9 cellular contexts compared by ENCODE assay signal in genomic region chr3:112499328-112499727, GRCh38. TPM values are rescaled to one million over a fixed set of nuclear protein-coding genes. Genes with fewer than 3 reads are reported as not detected.
DNase-seq lines count a peak whose midpoint lies in the region; ATAC-seq and TF ChIP-seq lines count a peak whose summit lies in the region.
"Had no signal": no experiment of that assay in that cellular context is flagged by ENCODE, and none has a peak within 500 bp of the region (broad histone marks: within the 10 kb centered on the region; RNA-seq: fewer than 3 reads in every experiment).

Gene BTLA (minus strand): TSS chr3:112499472. CDS start chr3:112499358, 114 bp downstream.

- no peak within 1 kb of the TSS for H3K14ac ChIP-seq in mesenchymal stem cell (ENCODE audit: low read length in 2 of 2)

- H4K20me1 ChIP-seq in Loucy (ENCODE audit: insufficient read depth, low read length, poor library complexity, severe bottlenecking): no peaks in the 10 kb centered on the region

- intact Hi-C loops in mucosa of descending colon (cut with DNase I, micrococcal nuclease) (no loop called here), esophagus squamous epithelium (cut with DNase I) (no loop called here)

- H3K4ac ChIP-seq in mesenchymal stem cell (ENCODE audit: low read depth in 1 of 2, low read length in 2 of 2): no peak within 1 kb of the TSS

- H3K9me2 ChIP-seq in Loucy (replicated peaks; ENCODE audit: low read depth, low read length): no peaks in the 10 kb centered on the region

- no peak within 1 kb of the TSS for H2BK5ac ChIP-seq in mesenchymal stem cell (ENCODE audit: low read depth, low read length, poor library complexity, severe bottlenecking)

- TF ChIP-seq POLR2A in esophagus squamous epithelium (IDR thresholded peaks at IDR 0.05): no peak

- H3K18ac ChIP-seq in mesenchymal stem cell (ENCODE audit: low read depth in 1 of 2, low read length in 2 of 2): no peak within 1 kb of the TSS

- H2AFZ ChIP-seq in Loucy (ENCODE audit: low read length) (no peak within 1 kb of the TSS), mesenchymal stem cell (ENCODE audit: low read depth, low read length) (no peak within 1 kb of the TSS)

- H2BK12ac ChIP-seq in mesenchymal stem cell (ENCODE audit: low read length in 2 of 2): no peak within 1 kb of the TSS

- WGBS in esophagus squamous epithelium, 2 donors: 60 to 64% methylated on average over 4 of the region's 4 CpGs
- 65% methylated on average over 3 of the region's 4 CpGs for WGBS in mesenchymal stem cell

- no peak within 1 kb of the TSS for H3K23ac ChIP-seq in mesenchymal stem cell (ENCODE audit: low read length in 2 of 2)

- no peak within 1 kb of the TSS for H3K9ac ChIP-seq in Loucy (ENCODE audit: low read depth, low read length, poor library complexity, severe bottlenecking)
- H3K9ac ChIP-seq in mesenchymal stem cell (ENCODE audit: low read length): no peak within 1 kb of the TSS

- ATAC-seq in GM18870 (IDR thresholded peaks at IDR 0.05; ENCODE audit: unreplicated experiment) (peak; percentile 41), GM21717 (IDR thresholded peaks at IDR 0.05; ENCODE audit: unreplicated experiment) (peak; percentile 70), mucosa of descending colon (peak; percentile 68)

- no peak for TF ChIP-seq CTCF in Loucy (conservative IDR thresholded peaks at IDR 0.05; ENCODE audit: low read length)
- TF ChIP-seq CTCF in mucosa of descending colon (IDR thresholded peaks at IDR 0.05): no peak
- TF ChIP-seq CTCF in esophagus squamous epithelium (IDR thresholded peaks at IDR 0.05): no peak

- no peaks in the 10 kb centered on the region for H3K36me3 ChIP-seq in Loucy (ENCODE audit: insufficient read depth, low read length)
- H3K36me3 ChIP-seq in mucosa of descending colon (ENCODE audit: low read depth): no peaks in the 10 kb centered on the region
- H3K36me3 ChIP-seq in esophagus squamous epithelium: no peaks in the 10 kb centered on the region
- no peaks in the 10 kb centered on the region for H3K36me3 ChIP-seq in mesenchymal stem cell (ENCODE audit: control insufficient read depth in 1 of 2, insufficient read depth in 2 of 2, low read depth in 1 of 2, low read length in 2 of 2)

- H4K8ac ChIP-seq in mesenchymal stem cell (ENCODE audit: low read length): no peak within 1 kb of the TSS

- H3K4me1 ChIP-seq in Loucy (ENCODE audit: insufficient read depth, low read length, poor library complexity, severe bottlenecking) (peaks cover 12% of the 10 kb centered on the region), mucosa of descending colon (ENCODE audit: low read depth) (no peaks in the 10 kb centered on the region), esophagus squamous epithelium (no peaks in the 10 kb centered on the region), mesenchymal stem cell (ENCODE audit: control insufficient read depth, insufficient read depth, low read depth, low read length) (no peaks in the 10 kb centered on the region)

- H3K27me3 ChIP-seq in Loucy (ENCODE audit: insufficient read depth, low read length, poor library complexity, severe bottlenecking) (no peaks in the 10 kb centered on the region), esophagus squamous epithelium (no peaks in the 10 kb centered on the region), mesenchymal stem cell (ENCODE audit: control insufficient read depth in 1 of 2, insufficient read depth in 1 of 2, low read length in 2 of 2) (no peaks in the 10 kb centered on the region)

- no peaks in the 10 kb centered on the region for H3K79me1 ChIP-seq in mesenchymal stem cell (replicated peaks; ENCODE audit: low read length, poor library complexity, severe bottlenecking)

- no peak within 1 kb of the TSS for H2AK5ac ChIP-seq in mesenchymal stem cell (ENCODE audit: low read length, severe bottlenecking)

- no peak within 1 kb of the TSS for H2BK120ac ChIP-seq in mesenchymal stem cell (ENCODE audit: low read depth, low read length)

- no peaks in the 10 kb centered on the region for H3K79me2 ChIP-seq in Loucy (ENCODE audit: insufficient read depth, low read length)

- H3K4me2 ChIP-seq in Loucy (ENCODE audit: low read depth, low read length, poor library complexity, severe bottlenecking) (peak within 1 kb of the TSS; percentile 17), mesenchymal stem cell (ENCODE audit: low read length, poor library complexity, severe bottlenecking) (no peak within 1 kb of the TSS)

- no peak within 1 kb of the TSS for H2BK15ac ChIP-seq in mesenchymal stem cell (ENCODE audit: low read depth, poor library complexity, severe bottlenecking)

- no peaks in the 10 kb centered on the region for H3F3A ChIP-seq in Loucy (ENCODE audit: low read depth)

- H3K9me3 ChIP-seq in Loucy (ENCODE audit: insufficient read depth, low read depth, low read length) (no peaks in the 10 kb centered on the region), mucosa of descending colon (no peaks in the 10 kb centered on the region), esophagus squamous epithelium (no peaks in the 10 kb centered on the region), mesenchymal stem cell (ENCODE audit: control insufficient read depth, low read length) (no peaks in the 10 kb centered on the region)

- H3K4me3 ChIP-seq in Loucy (ENCODE audit: low read length, poor library complexity, severe bottlenecking) (no peak within 1 kb of the TSS), mucosa of descending colon (no peak within 1 kb of the TSS), esophagus squamous epithelium (peak within 1 kb of the TSS in 2 of 4 donors; percentile 21 to 40), mesenchymal stem cell (ENCODE audit: insufficient read depth in 1 of 2, low read depth in 1 of 2, low read length in 2 of 2) (no peak within 1 kb of the TSS)

- H3K27ac ChIP-seq in esophagus squamous epithelium (no peak within 1 kb of the TSS), mesenchymal stem cell (ENCODE audit: low read length, poor library complexity, severe bottlenecking) (no peak within 1 kb of the TSS)

- DNase-seq in mucosa of descending colon (no peak), cerebellar nuclear complex (lab: John Stamatoyannopoulos, UW) (no peak), esophagus squamous epithelium (lab: John Stamatoyannopoulos, UW) (no peak), mesenchymal stem cell (no peak), HCEC 1CT (no peak)

- no peak within 1 kb of the TSS for H4K91ac ChIP-seq in mesenchymal stem cell (ENCODE audit: low read length)

RNA-seq across cellular contexts. Expression of gene BTLA, which starts in this region (rescaled TPM):
- 1 to 10 TPM in 2 of 3 donors, under 1 TPM in 1; 0.51 to 1.4 (median 1.4) TPM for total RNA-seq in mucosa of descending colon
- total RNA-seq in esophagus squamous epithelium: under 1 TPM in 3 of 4 donors, not detected in 1; 0.22 to 0.57 (median 0.41) TPM
- not detected for polyA plus RNA-seq in mesenchymal stem cell (2013, experiment 1 of 2)
- polyA plus RNA-seq in mesenchymal stem cell (2013, experiment 2 of 2): not detected
- total RNA-seq: HT1080 had no signal
